8 cellular contexts compared by ENCODE assay signal in the genomic region with DNA sequence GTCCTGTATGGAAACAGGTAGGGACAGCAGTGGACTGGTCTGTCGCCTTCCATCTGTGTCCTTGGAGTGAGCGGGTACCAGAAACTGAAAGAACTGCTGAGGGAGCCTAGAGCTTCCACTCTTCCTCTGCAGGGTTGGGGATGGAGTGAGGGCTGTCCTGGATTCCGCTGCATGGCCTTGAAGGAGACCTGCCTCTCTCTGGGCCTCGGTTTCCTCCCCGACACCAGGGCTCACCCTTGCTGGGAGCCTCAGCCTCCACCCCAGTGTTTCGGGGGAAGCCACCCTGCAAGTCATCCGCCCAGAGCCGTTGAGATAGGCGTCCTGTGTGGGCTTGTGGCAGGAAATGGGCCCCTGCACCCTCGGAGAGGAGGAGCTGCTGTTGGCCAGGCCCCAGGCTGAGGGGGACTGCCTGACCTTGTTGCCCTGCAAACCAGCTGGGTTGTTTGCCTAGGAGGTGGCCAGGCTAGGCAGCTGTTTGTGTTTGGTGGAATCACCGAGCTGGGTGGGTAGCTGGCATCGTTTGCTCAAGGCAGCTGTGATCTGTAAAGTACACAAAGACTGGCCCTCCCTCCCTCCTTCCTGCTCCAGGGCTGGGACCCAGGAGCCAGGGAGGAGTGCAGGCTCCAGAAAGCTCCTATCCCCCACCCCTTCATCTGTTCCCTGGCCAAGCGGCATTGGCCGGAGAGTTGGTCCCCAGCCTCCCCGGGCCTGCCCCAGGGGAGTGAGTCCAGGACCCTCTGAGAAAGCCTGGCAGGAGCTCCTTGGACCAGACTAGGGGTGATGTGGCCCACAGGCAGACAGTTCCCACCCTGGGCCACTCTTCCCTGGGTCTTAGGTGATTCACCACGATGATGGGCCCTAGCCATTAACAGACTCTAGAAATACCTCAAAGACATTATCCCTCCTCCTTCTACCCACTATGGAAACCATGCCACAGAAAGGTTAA. TPM values are rescaled to one million over a fixed set of nuclear protein-coding genes. Genes with fewer than 3 reads are reported as not detected.
A peak's percentile ranks its signal among the peaks of the same experiment; 100 is the strongest.
DNase-seq lines count a peak whose midpoint lies in the region; ATAC-seq and TF ChIP-seq lines count a peak whose summit lies in the region.

No MANE protein-coding gene starts in this region.

- peak overlapping the region; percentile 65 for H3K4me3 Mint-ChIP-seq in glutamatergic neuron (ENCODE audit: unreplicated experiment)

- peaks cover 45% of the 10 kb centered on the region for H3K4me1 ChIP-seq in MM.1S (ENCODE audit: low read length)

- H3K27me3 ChIP-seq in MM.1S (replicated peaks; ENCODE audit: insufficient read depth, low read length), result no peaks in the 10 kb centered on the region; the same call in 1 of the 2 replicates

- no peak overlapping the region for H3K27ac Mint-ChIP-seq in glutamatergic neuron (ENCODE audit: unreplicated experiment)

- peaks cover 10% of the 10 kb centered on the region for H3K79me2 ChIP-seq in MM.1S (ENCODE audit: low read length)

- peak overlapping the region; percentile 55 for H3K4me3 ChIP-seq in MM.1S (ENCODE audit: low read length)

- no peaks in the 10 kb centered on the region for H3K36me3 Mint-ChIP-seq in glutamatergic neuron (ENCODE audit: unreplicated experiment)

- ATAC-seq in Right ventricle myocardium inferior, result peak; percentile 47

- peak overlapping the region; percentile 40; the same call in 1 of the 2 replicates for H3K27ac ChIP-seq in MM.1S (ENCODE audit: low read length)

- H3K4me2 ChIP-seq in MM.1S (ENCODE audit: low read depth, low read length), result peak overlapping the region; percentile 87

- H3K9me2 ChIP-seq in MM.1S (replicated peaks; ENCODE audit: insufficient read depth, low read length), result no peaks in the 10 kb centered on the region

- peaks cover 29% of the 10 kb centered on the region for H3F3A ChIP-seq in MM.1S (ENCODE audit: insufficient read depth, low read length)

- H3K4me1 Mint-ChIP-seq in glutamatergic neuron (ENCODE audit: low read depth, unreplicated experiment), result no peaks in the 10 kb centered on the region

- TF ChIP-seq CTCF in MM.1S (IDR thresholded peaks at IDR 0.05; ENCODE audit: low read length), result no peak
- no peak for TF ChIP-seq CTCF in glutamatergic neuron (IDR thresholded peaks at IDR 0.05; ENCODE audit: partially characterized antibody, unreplicated experiment)

- H3K36me3 ChIP-seq in MM.1S (replicated peaks; ENCODE audit: insufficient read depth, low read length), result no peaks in the 10 kb centered on the region

- H3K9me3 Mint-ChIP-seq in glutamatergic neuron (ENCODE audit: unreplicated experiment), result peaks cover 5% of the 10 kb centered on the region

- intact Hi-C loops in Right ventricle myocardium inferior (cut with DNase I) (loop anchor here (5.0 kb wide), 1 partner anchor 81 kb away; no protein-coding TSS in a partner anchor), cardiac septum (cut with DNase I) (loop anchor here (5.0 to 10.0 kb wide), 2 partner anchors 81 to 174 kb away; a partner anchor contains a TSS)

- DNase-seq in Right ventricle myocardium inferior (ENCODE audit: missing footprints) (no peak), cardiac septum (ENCODE audit: low spot score) (no peak), MM.1S (peak; percentile 74), glutamatergic neuron (no peak), NCI-H1436 treated with DMSO at 0.1 percent for 48 hours (lab: John Stamatoyannopoulos, UW) (no peak), NCI-H187 (lab: John Stamatoyannopoulos, UW) (no peak)
- peak; percentile 62 for DNase-seq in activated CD4-positive, alpha-beta T cell treated with anti-CD3 and anti-CD28 coated beads, Interleukin-2, amount 50 U/mL, for 1 hour
- DNase-seq in stimulated activated CD4-positive, alpha-beta T cell treated with anti-CD3 and anti-CD28 coated beads, Interleukin-4, amount 100 ng/mL, for 24 hours, result peak; percentile 72

- H3K9me3 ChIP-seq in MM.1S (replicated peaks; ENCODE audit: insufficient read depth, low read length), result no peaks in the 10 kb centered on the region

- peak overlapping the region; percentile 79 for H2AFZ ChIP-seq in MM.1S (ENCODE audit: low read length)

- H4K20me1 ChIP-seq in MM.1S (ENCODE audit: insufficient read depth, low read length), result no peaks in the 10 kb centered on the region

- H3K27me3 Mint-ChIP-seq in glutamatergic neuron (ENCODE audit: unreplicated experiment), result peaks cover 11% of the 10 kb centered on the region

- peak overlapping the region; percentile 43 for H3K9ac ChIP-seq in MM.1S (ENCODE audit: low read length)

RNA-seq across cellular contexts. Expression of a gene that starts 1.3 kb away (rescaled TPM):
- total RNA-seq in Right ventricle myocardium inferior (2.6 TPM), cardiac septum (0.94 TPM), glutamatergic neuron (ENCODE audit: unreplicated experiment) (2.1 TPM)

RNA-seq across cellular contexts. Expression of a gene that starts 10.1 kb away (rescaled TPM):
- 15.9 TPM for total RNA-seq in Right ventricle myocardium inferior
- 10.1 TPM for total RNA-seq in cardiac septum
- 26.9 TPM for total RNA-seq in glutamatergic neuron (ENCODE audit: unreplicated experiment)

RNA-seq across cellular contexts. Expression of a gene that starts 25.6 kb away (rescaled TPM):
- total RNA-seq in Right ventricle myocardium inferior (0.35 TPM), cardiac septum (0.46 TPM), glutamatergic neuron (ENCODE audit: unreplicated experiment) (not detected)

RNA-seq across cellular contexts. Expression of a gene that starts 37.8 kb away (rescaled TPM):
- total RNA-seq in Right ventricle myocardium inferior (19.4 TPM), cardiac septum (27.6 TPM), glutamatergic neuron (ENCODE audit: unreplicated experiment) (67.8 TPM)

Comparison
In these comparisons a context has a peak if more than half of its experiments do, and no peak if none do; other contexts are left out.
1. DNase-seq: peak in MM.1S (single experiment), activated CD4-positive, alpha-beta T cell treated with anti-CD3 and anti-CD28 coated beads, Interleukin-2, amount 50 U/mL, for 1 hour (single experiment) and stimulated activated CD4-positive, alpha-beta T cell treated with anti-CD3 and anti-CD28 coated beads, Interleukin-4, amount 100 ng/mL, for 24 hours (single experiment); none in Right ventricle myocardium inferior (single experiment), cardiac septum (single experiment), glutamatergic neuron (single experiment), NCI-H1436 treated with DMSO at 0.1 percent for 48 hours (single experiment) and NCI-H187 (0 of 2).